In genomic region chr14:104867371-104868059, GRCh38 we compare ENCODE assay signal across 11 cellular contexts. TPM values are rescaled to one million over a fixed set of nuclear protein-coding genes. Genes with fewer than 3 reads are reported as not detected.
A peak's percentile ranks its signal among the peaks of the same experiment; 100 is the strongest.
DNase-seq lines count a peak whose midpoint lies in the region; ATAC-seq and TF ChIP-seq lines count a peak whose summit lies in the region.
"Had no signal": no experiment of that assay in that cellular context is flagged by ENCODE, and none has a peak within 500 bp of the region (broad histone marks: within the 10 kb centered on the region; RNA-seq: fewer than 3 reads in every experiment).

No MANE protein-coding gene starts in this region.

- peaks cover 10% of the 10 kb centered on the region for H3K4me1 Mint-ChIP-seq in Caco-2 (ENCODE audit: low read depth, unreplicated experiment)
- H3K4me1 Mint-ChIP-seq in brain: peaks cover 20% of the 10 kb centered on the region
- H3K4me1 Mint-ChIP-seq in nephron: peaks cover 14% of the 10 kb centered on the region

- no peak for TF ChIP-seq CTCF in AG10803 (conservative IDR thresholded peaks at IDR 0.05; ENCODE audit: low read length)
- no peak for TF ChIP-seq CTCF in Caco-2 (IDR thresholded peaks at IDR 0.05; ENCODE audit: insufficient read depth in 1 of 2, low read depth in 1 of 2, low read length in 1 of 2, severe bottlenecking in 1 of 2, unreplicated experiment in 1 of 2)
- TF ChIP-seq CTCF in brain (conservative IDR thresholded peaks at IDR 0.05): no peak
- TF ChIP-seq CTCF in nephron (IDR thresholded peaks at IDR 0.05; ENCODE audit: unreplicated experiment in 3 of 3): no peak
- TF ChIP-seq CTCF in upper lobe of right lung (IDR thresholded peaks at IDR 0.05): no peak

- peaks cover 6% of the 10 kb centered on the region; the same call in 1 of the 2 replicates for H3K4me1 ChIP-seq in Caco-2
- peaks cover 17% of the 10 kb centered on the region for H3K4me1 ChIP-seq in upper lobe of right lung

- H3K27ac Mint-ChIP-seq in Caco-2 (ENCODE audit: unreplicated experiment) (no peak overlapping the region), brain (peak overlapping the region in 2 of 5 experiments; percentile 50 to 67), nephron (peak overlapping the region in 1 of 3 experiments; percentile 15)
- H3K27ac Mint-ChIP-seq: activated T-cell treated with anti-CD3 and anti-CD28 coated beads, Interleukin-2, amount 50 U/mL, for 72 hours had no signal

- H3K36me3 ChIP-seq in Caco-2 (ENCODE audit: control insufficient read depth, insufficient read depth, low read length) (no peaks in the 10 kb centered on the region; the same call in none of the 2 replicates), upper lobe of right lung (no peaks in the 10 kb centered on the region)
- H3K36me3 ChIP-seq: thyroid gland had no signal

- intact Hi-C loops in Caco-2 (cut with micrococcal nuclease; ENCODE audit: unreplicated experiment) (no loop called here), upper lobe of right lung (cut with DNase I) (no loop called here)

- H3K9me3 ChIP-seq in Caco-2 (no peaks in the 10 kb centered on the region), upper lobe of right lung (no peaks in the 10 kb centered on the region)
- H3K9me3 ChIP-seq: thyroid gland had no signal

- H3K27ac ChIP-seq in upper lobe of right lung: no peak overlapping the region
- H3K27ac ChIP-seq: thyroid gland had no signal

- BruUV-seq in Caco-2 (replicated peaks; lab: Mats Ljungman, UMichigan): TSS peak; percentile 12

- POLR2A ChIA-PET in Caco-2 (lab: Charles Lee): no interaction called here

- peak overlapping the region; percentile 83 for H3K4me3 Mint-ChIP-seq in Caco-2 (ENCODE audit: unreplicated experiment)
- H3K4me3 Mint-ChIP-seq in brain: peak overlapping the region; percentile 82 to 87 (median 84)
- H3K4me3 Mint-ChIP-seq in nephron: peak overlapping the region; percentile 78 to 84 (median 83)

- DNase-seq in AG10803 (ENCODE audit: low read depth): no peak
- DNase-seq in Caco-2: no peak
- no peak for DNase-seq in upper lobe of right lung
- no peak for DNase-seq in GDM1 (lab: John Stamatoyannopoulos, UW)
- DNase-seq in OCI-M1 (lab: John Stamatoyannopoulos, UW): no peak
- DNase-seq: activated T-cell treated with anti-CD3 and anti-CD28 coated beads, Interleukin-2, amount 50 U/mL, for 72 hours; NCI-H1417 treated with DMSO at 0.1 percent for 48 hours; NCI-H526; thyroid gland had no signal

- H3K9me3 Mint-ChIP-seq in Caco-2 (ENCODE audit: unreplicated experiment): no peaks in the 10 kb centered on the region
- H3K9me3 Mint-ChIP-seq in brain: peaks cover 0 to 5% (median 0%) of the 10 kb centered on the region in 5 experiments
- peaks cover 4% of the 10 kb centered on the region for H3K9me3 Mint-ChIP-seq in nephron
- H3K9me3 Mint-ChIP-seq: activated T-cell treated with anti-CD3 and anti-CD28 coated beads, Interleukin-2, amount 50 U/mL, for 72 hours had no signal

- H3K4me3 ChIP-seq in AG10803 (ENCODE audit: low read length): peak overlapping the region; percentile 73; the same call in 1 of the 2 replicates
- no peak overlapping the region for H3K4me3 ChIP-seq in Caco-2 (ENCODE audit: low read depth, low read length)
- no peak overlapping the region for H3K4me3 ChIP-seq in upper lobe of right lung

- H3K27me3 Mint-ChIP-seq in Caco-2 (ENCODE audit: insufficient read depth, unreplicated experiment) (no peaks in the 10 kb centered on the region), brain (no peaks in the 10 kb centered on the region), nephron (ENCODE audit: low read depth) (peaks cover 34% of the 10 kb centered on the region)

- H3K27me3 ChIP-seq in Caco-2 (replicated peaks; ENCODE audit: control insufficient read depth, insufficient read depth, low read length): no peaks in the 10 kb centered on the region
- H3K27me3 ChIP-seq in upper lobe of right lung: peaks cover 6% of the 10 kb centered on the region
- H3K27me3 ChIP-seq: thyroid gland had no signal

- peaks cover 18% of the 10 kb centered on the region for H3K36me3 Mint-ChIP-seq in Caco-2 (ENCODE audit: insufficient read depth, unreplicated experiment)
- H3K36me3 Mint-ChIP-seq in brain: no peaks in the 10 kb centered on the region
- no peaks in the 10 kb centered on the region for H3K36me3 Mint-ChIP-seq in nephron (ENCODE audit: low read depth)

- CTCF ChIA-PET in Caco-2 (lab: Charles Lee): interaction anchor here (1.5 kb wide), 1 partner anchor 41 kb away, joined by 3 read pairs; no protein-coding TSS in a partner anchor

- ATAC-seq in upper lobe of right lung: no peak
- ATAC-seq: activated T-cell treated with anti-CD3 and anti-CD28 coated beads, Interleukin-2, amount 50 U/mL, for 72 hours had no signal

RNA-seq across cellular contexts. Expression of gene CEP170B, which starts 2.4 kb away (rescaled TPM):
- total RNA-seq in Caco-2 (2022): 31.6 and 32.0 TPM in 2 replicates
- 35.2 TPM for polyA plus RNA-seq in brain (ENCODE audit: insufficient read depth, low read depth, low replicate concordance)
- total RNA-seq in upper lobe of right lung: 30.3 TPM

RNA-seq across cellular contexts. Expression of gene PLD4, which starts 57.2 kb away (rescaled TPM):
- total RNA-seq in Caco-2 (2022) (not detected in 2 replicates), upper lobe of right lung (3.1 TPM)
- polyA plus RNA-seq in brain (ENCODE audit: insufficient read depth, low read depth, low replicate concordance): 6.0 TPM
